ENCODE assay signal across 1 cellular context in genomic region chr18:670456-670996, GRCh38.
TF ChIP-seq lines count a peak whose summit lies in the region.

No MANE protein-coding gene starts in this region.

TF ChIP-seq in GM23338, 12 proteins besides CTCF, POLR2A, EP300 and RAD21 (continued from another document):
- TF ChIP-seq ZNF462 (CRISPR knock-in tag; IDR thresholded peaks at IDR 0.05) (no peak), POLR2AphosphoS5 (IDR thresholded peaks at IDR 0.05; ENCODE audit: low read depth) (0 out of 2 replicates have a peak, but pooled peaks have one; percentile 28), EZH2 (IDR thresholded peaks at IDR 0.05; ENCODE audit: low read depth, unreplicated experiment) (no peak), EZH2phosphoT487 (IDR thresholded peaks at IDR 0.05; ENCODE audit: unreplicated experiment) (no peak)
- TF ChIP-seq, protein P1, sequence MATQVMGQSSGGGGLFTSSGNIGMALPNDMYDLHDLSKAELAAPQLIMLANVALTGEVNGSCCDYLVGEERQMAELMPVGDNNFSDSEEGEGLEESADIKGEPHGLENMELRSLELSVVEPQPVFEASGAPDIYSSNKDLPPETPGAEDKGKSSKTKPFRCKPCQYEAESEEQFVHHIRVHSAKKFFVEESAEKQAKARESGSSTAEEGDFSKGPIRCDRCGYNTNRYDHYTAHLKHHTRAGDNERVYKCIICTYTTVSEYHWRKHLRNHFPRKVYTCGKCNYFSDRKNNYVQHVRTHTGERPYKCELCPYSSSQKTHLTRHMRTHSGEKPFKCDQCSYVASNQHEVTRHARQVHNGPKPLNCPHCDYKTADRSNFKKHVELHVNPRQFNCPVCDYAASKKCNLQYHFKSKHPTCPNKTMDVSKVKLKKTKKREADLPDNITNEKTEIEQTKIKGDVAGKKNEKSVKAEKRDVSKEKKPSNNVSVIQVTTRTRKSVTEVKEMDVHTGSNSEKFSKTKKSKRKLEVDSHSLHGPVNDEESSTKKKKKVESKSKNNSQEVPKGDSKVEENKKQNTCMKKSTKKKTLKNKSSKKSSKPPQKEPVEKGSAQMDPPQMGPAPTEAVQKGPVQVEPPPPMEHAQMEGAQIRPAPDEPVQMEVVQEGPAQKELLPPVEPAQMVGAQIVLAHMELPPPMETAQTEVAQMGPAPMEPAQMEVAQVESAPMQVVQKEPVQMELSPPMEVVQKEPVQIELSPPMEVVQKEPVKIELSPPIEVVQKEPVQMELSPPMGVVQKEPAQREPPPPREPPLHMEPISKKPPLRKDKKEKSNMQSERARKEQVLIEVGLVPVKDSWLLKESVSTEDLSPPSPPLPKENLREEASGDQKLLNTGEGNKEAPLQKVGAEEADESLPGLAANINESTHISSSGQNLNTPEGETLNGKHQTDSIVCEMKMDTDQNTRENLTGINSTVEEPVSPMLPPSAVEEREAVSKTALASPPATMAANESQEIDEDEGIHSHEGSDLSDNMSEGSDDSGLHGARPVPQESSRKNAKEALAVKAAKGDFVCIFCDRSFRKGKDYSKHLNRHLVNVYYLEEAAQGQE (IDR thresholded peaks at IDR 0.05; ENCODE audit: unreplicated experiment): no peak
TF ChIP-seq in GM23338: peak in this region for 1.
